8 cellular contexts compared by ENCODE assay signal in the genomic region with DNA sequence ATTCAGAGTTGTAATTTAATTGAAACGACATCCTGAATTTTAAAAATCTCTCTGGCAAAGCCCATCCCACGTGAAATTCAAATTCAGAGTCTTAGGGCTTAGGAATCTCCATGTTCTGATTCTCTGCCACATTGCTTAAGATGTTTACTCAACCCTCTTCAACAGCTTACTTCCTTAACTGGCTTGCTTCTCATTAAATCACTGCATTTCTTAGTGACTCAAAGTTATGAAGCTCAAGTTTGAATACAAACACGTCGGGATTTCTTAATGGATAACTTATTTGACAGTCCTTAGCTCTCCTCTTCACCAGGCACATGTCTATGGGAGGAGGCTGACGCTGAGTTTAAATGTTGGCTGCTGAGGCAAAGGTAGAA.
DNase-seq lines count a peak whose midpoint lies in the region; ATAC-seq and TF ChIP-seq lines count a peak whose summit lies in the region.

No MANE protein-coding gene starts in this region.

- peak overlapping the region; percentile 89 for H3K27ac ChIP-seq in suprapubic skin

- no peaks in the 10 kb centered on the region for H3K9me3 ChIP-seq in suprapubic skin

- no peak overlapping the region for H3K4me3 ChIP-seq in kidney epithelial cell (ENCODE audit: low read depth, low read length)
- H3K4me3 ChIP-seq in suprapubic skin, result peak overlapping the region; percentile 24

- no peak for ATAC-seq in HG02884 (IDR thresholded peaks at IDR 0.05; ENCODE audit: unreplicated experiment)

- TF ChIP-seq POLR2A in suprapubic skin (IDR thresholded peaks at IDR 0.05), result no peak

- H3K36me3 ChIP-seq in kidney epithelial cell (ENCODE audit: control insufficient read depth, insufficient read depth, low read length) (no peaks in the 10 kb centered on the region), suprapubic skin (no peaks in the 10 kb centered on the region)

- TF ChIP-seq CTCF in kidney epithelial cell (IDR thresholded peaks at IDR 0.05; ENCODE audit: insufficient read depth, low read length, poor library complexity, severe bottlenecking) (no peak), suprapubic skin (IDR thresholded peaks at IDR 0.05) (no peak)

- peaks cover 58% of the 10 kb centered on the region for H3K4me1 ChIP-seq in suprapubic skin

- no peak for TF ChIP-seq EP300 in suprapubic skin (IDR thresholded peaks at IDR 0.05)

- peak; percentile 23 for DNase-seq in SIG-M5 treated with dmso at 0.1 percent for 504 hours (lab: John Stamatoyannopoulos, UW; ENCODE audit: unreplicated experiment)
- DNase-seq in SIG-M5 (lab: John Stamatoyannopoulos, UW), result no peak
- peak; percentile 97 for DNase-seq in amniotic epithelial cell (ENCODE audit: low read depth)
- DNase-seq in kidney epithelial cell (ENCODE audit: low read depth), result peak; percentile 90
- no peak for DNase-seq in suprapubic skin (ENCODE audit: low spot score in 2 of 2)
- DNase-seq in stimulated activated CD4-positive, alpha-beta T cell treated with anti-CD3 and anti-CD28 coated beads, Interleukin-12 subunit alpha, Interleukin-12 subunit beta, amount 100 ng/mL, for 4 hours, result no peak
- no peak for DNase-seq in mucosa of gallbladder (ENCODE audit: low spot score)

- H3K27me3 ChIP-seq in kidney epithelial cell (ENCODE audit: control insufficient read depth, insufficient read depth, low read length) (no peaks in the 10 kb centered on the region), suprapubic skin (no peaks in the 10 kb centered on the region)

- 7% methylated on average over 5 of the region's 5 CpGs for WGBS in suprapubic skin

Comparison
In these comparisons a context has a peak if more than half of its experiments do, and no peak if none do; other contexts are left out.
1. DNase-seq: peak in SIG-M5 treated with dmso at 0.1 percent for 504 hours (single experiment), amniotic epithelial cell (single experiment) and kidney epithelial cell (single experiment); none in SIG-M5 (single experiment), suprapubic skin (0 of 2), stimulated activated CD4-positive, alpha-beta T cell treated with anti-CD3 and anti-CD28 coated beads, Interleukin-12 subunit alpha, Interleukin-12 subunit beta, amount 100 ng/mL, for 4 hours (single experiment) and mucosa of gallbladder (single experiment).